9 cellular contexts compared by ENCODE assay signal in the genomic region with DNA sequence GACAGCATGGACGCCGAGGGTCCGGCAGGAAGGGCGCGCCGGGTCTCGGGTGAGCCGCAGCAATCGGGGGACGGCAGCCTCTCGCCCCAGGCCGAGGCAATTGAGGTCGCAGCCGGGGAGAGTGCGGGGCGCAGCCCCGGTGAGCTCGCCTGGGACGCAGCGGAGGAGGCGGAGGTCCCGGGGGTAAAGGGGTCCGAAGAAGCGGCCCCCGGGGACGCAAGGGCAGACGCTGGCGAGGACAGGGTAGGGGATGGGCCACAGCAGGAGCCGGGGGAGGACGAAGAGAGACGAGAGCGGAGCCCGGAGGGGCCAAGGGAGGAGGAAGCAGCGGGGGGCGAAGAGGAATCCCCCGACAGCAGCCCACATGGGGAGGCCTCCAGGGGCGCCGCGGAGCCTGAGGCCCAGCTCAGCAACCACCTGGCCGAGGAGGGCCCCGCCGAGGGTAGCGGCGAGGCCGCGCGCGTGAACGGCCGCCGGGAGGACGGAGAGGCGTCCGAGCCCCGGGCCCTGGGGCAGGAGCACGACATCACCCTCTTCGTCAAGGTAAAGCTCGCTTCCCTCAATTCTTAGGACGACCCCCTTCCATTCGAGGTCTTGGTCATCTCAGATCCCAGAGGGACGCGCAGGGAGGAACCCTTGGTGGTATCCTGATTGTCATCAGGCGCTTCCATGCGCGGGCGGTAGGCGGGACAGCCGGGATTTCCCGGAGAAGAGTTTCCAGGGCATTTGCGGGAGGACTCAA. TPM values are rescaled to one million over a fixed set of nuclear protein-coding genes. Genes with fewer than 3 reads are reported as not detected.
DNase-seq lines count a peak whose midpoint lies in the region; ATAC-seq and TF ChIP-seq lines count a peak whose summit lies in the region.
"Had no signal": no experiment of that assay in that cellular context is flagged by ENCODE, and none has a peak within 500 bp of the region (broad histone marks: within the 10 kb centered on the region; RNA-seq: fewer than 3 reads in every experiment).

No MANE protein-coding gene starts in this region.

- ATAC-seq in aorta (ENCODE audit: low FRiP score), result peak; percentile 37

- H3K4me3 ChIP-seq in breast epithelium (peak overlapping the region; percentile 61 to 73 (median 65)), coronary artery (peak overlapping the region; percentile 73), mesodermal cell (ENCODE audit: extremely low read depth, insufficient read depth, low read length, poor library complexity, severe bottlenecking) (peak overlapping the region; percentile 44), aorta (ENCODE audit: low read length in 2 of 2) (peak overlapping the region in 1 of 2 donors; percentile 16)

- no peaks in the 10 kb centered on the region for H3K36me3 Mint-ChIP-seq in MCF 10A (ENCODE audit: insufficient read depth, unreplicated experiment)

- DNase-seq in breast epithelium (ENCODE audit: low spot score in 2 of 2) (no peak), MCF 10A (ENCODE audit: unreplicated experiment) (no peak), coronary artery (ENCODE audit: low spot score) (no peak), aorta (peak in 1 of 2 donors; percentile 87), NCI-H226 (no peak), nucleus accumbens (lab: John Stamatoyannopoulos, UW) (no peak), GOT3 (lab: John Stamatoyannopoulos, UW) (no peak)

- no peak overlapping the region for H3K27ac Mint-ChIP-seq in MCF 10A (ENCODE audit: low read depth, unreplicated experiment)

- H3K4me1 Mint-ChIP-seq in MCF 10A (ENCODE audit: insufficient read depth, unreplicated experiment), result peaks cover 10% of the 10 kb centered on the region

- 2% methylated on average over 45 to 64 of the region's 70 CpGs for WGBS in mesodermal cell (ENCODE audit: insufficient coverage in 2 of 2), 2 experiments
- 1 to 2% methylated on average over 59 to 70 of the region's 70 CpGs for WGBS in aorta, 2 donors

- TF ChIP-seq CTCF in breast epithelium (IDR thresholded peaks at IDR 0.05) (peak in 1 of 3 donors; percentile 14), MCF 10A (IDR thresholded peaks at IDR 0.05; ENCODE audit: unreplicated experiment) (no peak), coronary artery (IDR thresholded peaks at IDR 0.05) (no peak)

- no TSS peak for BruUV-seq in MCF 10A (replicated peaks; lab: Mats Ljungman, UMichigan)

- H3K27me3 ChIP-seq in breast epithelium, result peaks cover 0 to 4% of the 10 kb centered on the region in 2 donors
- H3K27me3 ChIP-seq in aorta (ENCODE audit: control insufficient read depth in 1 of 2, insufficient read depth in 2 of 2, low read length in 1 of 2), result peaks cover 0 to 4% of the 10 kb centered on the region in 2 donors

- no peaks in the 10 kb centered on the region for H3K4me1 ChIP-seq in breast epithelium
- no peaks in the 10 kb centered on the region for H3K4me1 ChIP-seq in mesodermal cell (ENCODE audit: control insufficient read depth, insufficient read depth, low read length, poor library complexity, severe bottlenecking)
- no peaks in the 10 kb centered on the region for H3K4me1 ChIP-seq in aorta (ENCODE audit: control insufficient read depth in 1 of 2, insufficient read depth in 2 of 2, low read length in 2 of 2)

- peaks cover 12% of the 10 kb centered on the region for H3K27me3 Mint-ChIP-seq in MCF 10A (ENCODE audit: insufficient read depth, unreplicated experiment)

- no peak overlapping the region for H3K4me3 Mint-ChIP-seq in MCF 10A (ENCODE audit: unreplicated experiment)

- no peaks in the 10 kb centered on the region for H3K9me3 Mint-ChIP-seq in MCF 10A (ENCODE audit: unreplicated experiment)

- no peaks in the 10 kb centered on the region for H3K36me3 ChIP-seq in breast epithelium
- H3K36me3 ChIP-seq in mesodermal cell (ENCODE audit: control insufficient read depth, insufficient read depth, low read length), result no peaks in the 10 kb centered on the region
- no peaks in the 10 kb centered on the region for H3K36me3 ChIP-seq in aorta (ENCODE audit: control insufficient read depth in 1 of 2, insufficient read depth in 2 of 2, low read length in 1 of 2)

- intact Hi-C loops in breast epithelium (cut with DNase I; ENCODE audit: low total_unique reads), result no loop called here
- intact Hi-C loops in MCF 10A (cut with micrococcal nuclease), result no loop called here
- intact Hi-C loops in aorta (cut with DNase I), result no loop called here

- H3K27ac ChIP-seq in breast epithelium (peak overlapping the region; percentile 78 to 82), coronary artery (no peak overlapping the region), mesodermal cell (ENCODE audit: low read depth, low read length, severe bottlenecking) (no peak overlapping the region), aorta (ENCODE audit: low read depth in 1 of 2, low read length in 2 of 2) (no peak overlapping the region)

- POLR2A ChIA-PET in MCF 10A (lab: Yijun Ruan, JAX), result no interaction called here

- H3K9me3 ChIP-seq in breast epithelium (no peaks in the 10 kb centered on the region), mesodermal cell (ENCODE audit: control insufficient read depth, low read length) (no peaks in the 10 kb centered on the region), aorta (ENCODE audit: control insufficient read depth, low read length) (no peaks in the 10 kb centered on the region)

- no peak for TF ChIP-seq POLR2A in breast epithelium (IDR thresholded peaks at IDR 0.05)

- CTCF ChIA-PET in MCF 10A (lab: Yijun Ruan, JAX), result no interaction called here

RNA-seq across cellular contexts. Expression of gene CLIC6, which starts 1.6 kb away (rescaled TPM):
- total RNA-seq in breast epithelium (10 to 100 TPM in 2 of 3 donors, 1 to 10 TPM in 1; 10.0 to 34.1 (median 14.4) TPM), MCF 10A (2022) (not detected in 2 replicates), aorta (1 to 10 TPM; 3.0 to 7.7 TPM)
- 3.4 TPM for polyA plus RNA-seq in mesodermal cell (2013, experiment 1 of 2)
- 1.6 TPM for polyA plus RNA-seq in mesodermal cell (2013, experiment 2 of 2)
- polyA plus RNA-seq in aorta, result 1 to 10 TPM; 1.4 to 2.3 TPM
- total RNA-seq: glomerular endothelial cell had no signal

RNA-seq across cellular contexts. Expression of gene RCAN1, which starts 55.5 kb away (rescaled TPM):
- total RNA-seq in breast epithelium (10 to 100 TPM; 30.1 to 73.0 (median 47.9) TPM), MCF 10A (2022) (11.9 and 18.4 TPM in 2 replicates), aorta (10 to 100 TPM; 52.3 to 99.9 TPM)
- polyA plus RNA-seq in mesodermal cell (2013, experiment 1 of 2), result 21.7 TPM
- 21.4 TPM for polyA plus RNA-seq in mesodermal cell (2013, experiment 2 of 2)
- 10 to 100 TPM; 24.4 to 28.7 TPM for polyA plus RNA-seq in aorta

Comparison
In these comparisons a context has a peak if more than half of its experiments do, and no peak if none do; other contexts are left out.
1. H3K27ac ChIP-seq: peak in breast epithelium (2 of 2); none in coronary artery (0 of 2), mesodermal cell (single experiment) and aorta (0 of 2).